Comparison of ENCODE assay signal across 1 cellular context in genomic region chr1:56577859-56578663, GRCh38.
TF ChIP-seq lines count a peak whose summit lies in the region.

No MANE protein-coding gene starts in this region.

TF ChIP-seq in HepG2, 621 proteins besides CTCF, POLR2A, EP300 and RAD21 (continued from another document and continues in another):
- TF ChIP-seq HMGXB3 (CRISPR knock-in tag; IDR thresholded peaks at IDR 0.05; ENCODE audit: borderline replicate concordance) (no peak), RXRA (CRISPR knock-in tag; IDR thresholded peaks at IDR 0.05) (0 out of 2 replicates have a peak, but pooled peaks have one; percentile 29), GRHL1 (CRISPR knock-in tag; conservative IDR thresholded peaks at IDR 0.05) (no peak), ZNF530 (CRISPR knock-in tag; IDR thresholded peaks at IDR 0.05; ENCODE audit: low read depth) (no peak), PLRG1 (conservative IDR thresholded peaks at IDR 0.05) (no peak), ZMAT3 (CRISPR knock-in tag; conservative IDR thresholded peaks at IDR 0.05) (0 out of 2 replicates have a peak, but pooled peaks have one; percentile 49), MAZ (IDR thresholded peaks at IDR 0.05; ENCODE audit: borderline replicate concordance, low read depth, low read length) (no peak), MAZ (CRISPR knock-in tag; IDR thresholded peaks at IDR 0.05; ENCODE audit: low read depth) (no peak), ZNF737 (CRISPR knock-in tag; IDR thresholded peaks at IDR 0.05; ENCODE audit: borderline replicate concordance) (no peak), THAP7 (CRISPR knock-in tag; IDR thresholded peaks at IDR 0.05) (no peak), ATF1 (CRISPR knock-in tag; IDR thresholded peaks at IDR 0.05) (no peak), GABPB1 (CRISPR knock-in tag; IDR thresholded peaks at IDR 0.05) (peak; percentile 56; the same call in 1 of the 2 replicates), RELA (CRISPR knock-in tag; IDR thresholded peaks at IDR 0.05) (no peak), ZNF225 (CRISPR knock-in tag; IDR thresholded peaks at IDR 0.05) (peak; percentile 47; the same call in 1 of the 2 replicates), ZNF512 (CRISPR knock-in tag; IDR thresholded peaks at IDR 0.05) (no peak), STAG1 (CRISPR knock-in tag; IDR thresholded peaks at IDR 0.05) (peak; percentile 22), ZNF678 (CRISPR knock-in tag; IDR thresholded peaks at IDR 0.05) (0 out of 2 replicates have a peak, but pooled peaks have one; percentile 23), RBFOX2 (IDR thresholded peaks at IDR 0.05; ENCODE audit: low read depth, low read length) (no peak), ZNF333 (CRISPR knock-in tag; IDR thresholded peaks at IDR 0.05; ENCODE audit: borderline replicate concordance) (no peak), FOXO4 (CRISPR knock-in tag; conservative IDR thresholded peaks at IDR 0.05) (0 out of 2 replicates have a peak, but pooled peaks have one; percentile 31), CBFB (CRISPR knock-in tag; IDR thresholded peaks at IDR 0.05) (no peak), ATRX (CRISPR knock-in tag; IDR thresholded peaks at IDR 0.05; ENCODE audit: borderline replicate concordance) (no peak), NKX3-1 (CRISPR knock-in tag; IDR thresholded peaks at IDR 0.05) (no peak), MBNL3 (CRISPR knock-in tag; conservative IDR thresholded peaks at IDR 0.05) (no peak), IKZF5 (CRISPR knock-in tag; IDR thresholded peaks at IDR 0.05) (no peak), ZNF547 (CRISPR knock-in tag; IDR thresholded peaks at IDR 0.05) (no peak), FOXK2 (IDR thresholded peaks at IDR 0.05) (0 out of 2 replicates have a peak, but pooled peaks have one; percentile 14), ZNF274 (CRISPR knock-in tag; IDR thresholded peaks at IDR 0.05) (no peak), CHD4 (IDR thresholded peaks at IDR 0.05; ENCODE audit: borderline replicate concordance, low read length) (peak; percentile 90), SNAPC2 (CRISPR knock-in tag; IDR thresholded peaks at IDR 0.05) (no peak), SATB2 (CRISPR knock-in tag; IDR thresholded peaks at IDR 0.05) (no peak), SMAD9 (CRISPR knock-in tag; IDR thresholded peaks at IDR 0.05) (no peak), SRSF4 (IDR thresholded peaks at IDR 0.05; ENCODE audit: low read depth, low read length, poor library complexity, severe bottlenecking) (no peak), MTA1 (CRISPR knock-in tag; IDR thresholded peaks at IDR 0.05; ENCODE audit: borderline replicate concordance) (peak; percentile 52; the same call in 1 of the 2 replicates), PHB2 (IDR thresholded peaks at IDR 0.05; ENCODE audit: partially characterized antibody) (no peak), ZNF180 (CRISPR knock-in tag; IDR thresholded peaks at IDR 0.05; ENCODE audit: borderline replicate concordance, low read depth) (no peak), TOE1 (CRISPR knock-in tag; IDR thresholded peaks at IDR 0.05) (no peak), HNF1A (IDR thresholded peaks at IDR 0.05; ENCODE audit: low read depth) (no peak), HNF1A (CRISPR knock-in tag; IDR thresholded peaks at IDR 0.05; ENCODE audit: borderline replicate concordance) (no peak), ZNF224 (CRISPR knock-in tag; IDR thresholded peaks at IDR 0.05) (no peak), ZNF44 (CRISPR knock-in tag; IDR thresholded peaks at IDR 0.05) (no peak), ARNTL (CRISPR knock-in tag; IDR thresholded peaks at IDR 0.05) (no peak; the same call in 1 of the 2 replicates), ZNF138 (CRISPR knock-in tag; IDR thresholded peaks at IDR 0.05; ENCODE audit: low read depth) (no peak), ZNF597 (CRISPR knock-in tag; IDR thresholded peaks at IDR 0.05) (no peak), XBP1 (CRISPR knock-in tag; IDR thresholded peaks at IDR 0.05) (no peak), MAX (IDR thresholded peaks at IDR 0.05) (no peak), ZNF562 (CRISPR knock-in tag; IDR thresholded peaks at IDR 0.05; ENCODE audit: borderline replicate concordance) (no peak), HDAC1 (CRISPR knock-in tag; IDR thresholded peaks at IDR 0.05) (peak; percentile 23; the same call in 1 of the 2 replicates), PREB (CRISPR knock-in tag; IDR thresholded peaks at IDR 0.05) (no peak), FIP1L1 (IDR thresholded peaks at IDR 0.05; ENCODE audit: borderline replicate concordance, insufficient read depth, low read depth, low read length) (no peak), ZNF816 (CRISPR knock-in tag; IDR thresholded peaks at IDR 0.05; ENCODE audit: borderline replicate concordance) (no peak), ZNF383 (CRISPR knock-in tag; IDR thresholded peaks at IDR 0.05; ENCODE audit: borderline replicate concordance) (0 out of 2 replicates have a peak, but pooled peaks have one; percentile 24), ZNF598 (CRISPR knock-in tag; IDR thresholded peaks at IDR 0.05; ENCODE audit: borderline replicate concordance) (0 out of 2 replicates have a peak, but pooled peaks have one; percentile 34)
